20 cellular contexts compared by ENCODE assay signal in genomic region chr1:171762143-171762563, GRCh38. TPM values are rescaled to one million over a fixed set of nuclear protein-coding genes. Genes with fewer than 3 reads are reported as not detected.
DNase-seq lines count a peak whose midpoint lies in the region; ATAC-seq, FAIRE-seq and TF ChIP-seq lines count a peak whose summit lies in the region.
"Had no signal": no experiment of that assay in that cellular context is flagged by ENCODE, and none has a peak within 500 bp of the region (broad histone marks: within the 10 kb centered on the region; RNA-seq: fewer than 3 reads in every experiment).

No MANE protein-coding gene starts in this region.

- H4K20me1 ChIP-seq in K562 (replicated peaks; ENCODE audit: control insufficient read depth, insufficient read depth, low read length) = no peaks in the 10 kb centered on the region
- no peaks in the 10 kb centered on the region for H4K20me1 ChIP-seq in SK-N-SH (ENCODE audit: insufficient read depth)
- H4K20me1 ChIP-seq: BLaER1 treated with 17β-estradiol and CSF1 and Interleukin-3, amounts not matched to agents 10 nM and 100 nM had no signal

- peak overlapping the region; percentile 40 to 57; a peak in 3 of 4 replicates for H3K9ac ChIP-seq in K562 (ENCODE audit: insufficient read depth in 1 of 2, low read depth in 2 of 2, low read length in 2 of 2)
- no peak overlapping the region for H3K9ac ChIP-seq in SK-N-SH
- H3K9ac ChIP-seq: BLaER1 treated with 17β-estradiol and CSF1 and Interleukin-3, amounts not matched to agents 10 nM and 100 nM had no signal

- TF ChIP-seq EP300 in K562 (IDR thresholded peaks at IDR 0.05; ENCODE audit: low read length) (peak; percentile 89), SK-N-SH (IDR thresholded peaks at IDR 0.05; ENCODE audit: borderline replicate concordance in 1 of 2, low read depth in 1 of 2, low read length in 1 of 2) (no peak)

- POLR2A ChIA-PET in K562 (lab: Yijun Ruan, JAX) (interaction anchor here (0.7 to 1.8 kb wide), 7 partner anchors 10 to 55 kb away, joined by 3 to 10 read pairs (median 3); partner anchors contain the start of gene METTL13), SK-N-SH (lab: Yijun Ruan, JAX) (no interaction called here)

- H3K4me1 ChIP-seq in K562 (replicated peaks in 1 of 2; ENCODE audit: control insufficient read depth in 2 of 2, insufficient read depth in 2 of 2, low read length in 2 of 2) (peaks cover 14 to 25% of the 10 kb centered on the region in 2 experiments; a peak in 4 of 5 replicates), adrenal gland (replicated peaks in 1 of 2) (no peaks in the 10 kb centered on the region), SK-N-SH (ENCODE audit: control insufficient read depth in 1 of 2, insufficient read depth in 2 of 2, low read depth in 1 of 2, low read length in 1 of 2) (no peaks in the 10 kb centered on the region)
- H3K4me1 ChIP-seq: A549, Caco-2 had no signal

- TF ChIP-seq RAD21 in K562 (CRISPR knock-in tag; conservative IDR thresholded peaks at IDR 0.05 in 1 of 2, IDR thresholded peaks at IDR 0.05 in 1 of 2) = no peak
- no peak for TF ChIP-seq RAD21 in SK-N-SH (IDR thresholded peaks at IDR 0.05; ENCODE audit: low read length)

- peak; percentile 94 for ATAC-seq in K562
- ATAC-seq: A549; CD8-positive, alpha-beta T cell had no signal

- H3K4me3 ChIP-seq in K562 (no peak overlapping the region), adrenal gland (no peak overlapping the region), SK-N-SH (ENCODE audit: low read depth in 2 of 2, low read length in 1 of 2) (no peak overlapping the region)
- H3K4me3 ChIP-seq: A549; BLaER1 treated with 17β-estradiol and CSF1 and Interleukin-3, amounts not matched to agents 10 nM and 100 nM had no signal

- peak overlapping the region; percentile 92 for H2AFZ ChIP-seq in K562 (ENCODE audit: low read depth, low read length)
- no peak overlapping the region for H2AFZ ChIP-seq in SK-N-SH (ENCODE audit: low read depth)

- peak in 56 of 76 experiments; percentile 10 to 76 (median 37) for DNase-seq in HUDEP-2 (lab: John Stamatoyannopoulos, UW; ENCODE audit: unreplicated experiment in 76 of 76)
- peak; percentile 76 to 95 (median 82) for DNase-seq in K562 (ENCODE audit: extremely low read depth in 1 of 4, low spot score in 3 of 4)
- peak; percentile 25 for DNase-seq in inferior parietal cortex (ENCODE audit: extremely low spot score)
- DNase-seq in adrenal gland = no peak
- DNase-seq in SK-N-SH = no peak
- no peak for DNase-seq in activated CD4-positive, alpha-beta T cell treated with anti-CD3 and anti-CD28 coated beads for 1 hour
- DNase-seq: AML-193; Caco-2; Calu3; CD4-positive, alpha-beta T cell; CD8-positive, alpha-beta T cell; DMS79 treated with DMSO at 0.1 percent for 48 hours; GF-D8 had no signal

- H3K27ac ChIP-seq in K562 (ENCODE audit: extremely low read depth, low read depth, low read length) (peak overlapping the region; percentile 57), adrenal gland (no peak overlapping the region), SK-N-SH (ENCODE audit: low read depth in 2 of 2, low read length in 1 of 2) (no peak overlapping the region)
- H3K27ac ChIP-seq: 22Rv1; A549; BLaER1 treated with 17β-estradiol and CSF1 and Interleukin-3, amounts not matched to agents 10 nM and 100 nM; C4-2B had no signal

- H3K36me3 ChIP-seq in K562 (ENCODE audit: control insufficient read depth, insufficient read depth, low read length) (no peaks in the 10 kb centered on the region), adrenal gland (replicated peaks in 1 of 2) (no peaks in the 10 kb centered on the region), SK-N-SH (replicated peaks in 1 of 2; ENCODE audit: control insufficient read depth in 1 of 2, insufficient read depth in 2 of 2, low read length in 1 of 2) (no peaks in the 10 kb centered on the region)
- H3K36me3 ChIP-seq: BLaER1 treated with 17β-estradiol and CSF1 and Interleukin-3, amounts not matched to agents 10 nM and 100 nM had no signal

- no peak for TF ChIP-seq CTCF in K562 (IDR thresholded peaks at IDR 0.05 in 2 of 3, conservative IDR thresholded peaks at IDR 0.05 in 1 of 3; ENCODE audit: insufficient read depth in 2 of 3, low read depth in 1 of 3, low read length in 3 of 3)
- no peak for TF ChIP-seq CTCF in adrenal gland (IDR thresholded peaks at IDR 0.05)
- no peak for TF ChIP-seq CTCF in SK-N-SH (IDR thresholded peaks at IDR 0.05)

- no peaks in the 10 kb centered on the region for H3F3A ChIP-seq in SK-N-SH (replicated peaks; ENCODE audit: insufficient read depth)

- H3K4me2 ChIP-seq in K562 (ENCODE audit: insufficient read depth, low read length) = peak overlapping the region; percentile 79
- H3K4me2 ChIP-seq in SK-N-SH = no peak overlapping the region
- H3K4me2 ChIP-seq: A549; BLaER1 treated with 17β-estradiol and CSF1 and Interleukin-3, amounts not matched to agents 10 nM and 100 nM had no signal

- intact Hi-C loops in K562 (cut with micrococcal nuclease) (loop anchor here (2.0 kb wide), 2 partner anchors 19 kb away; partner anchors contain the start of genes METTL13 and VAMP4), adrenal gland (cut with DNase I) (loop anchor here in 1 of 2 donors (10.0 kb wide), 1 partner anchor 97 kb away; no protein-coding TSS in a partner anchor)

- H3K79me2 ChIP-seq in K562 (ENCODE audit: control insufficient read depth, insufficient read depth, low read length) (no peaks in the 10 kb centered on the region), SK-N-SH (ENCODE audit: insufficient read depth) (no peaks in the 10 kb centered on the region)

- H3K9me2 ChIP-seq in SK-N-SH = no peaks in the 10 kb centered on the region

- no peaks in the 10 kb centered on the region for H3K9me1 ChIP-seq in K562 (ENCODE audit: control insufficient read depth, insufficient read depth, low read length)

- CTCF ChIA-PET in K562 (lab: Yijun Ruan, JAX; ENCODE audit: low intra/inter-chr PET ratio) = no interaction called here
- CTCF ChIA-PET in SK-N-SH (lab: Yijun Ruan, JAX) = interaction anchor here (1.0 to 1.1 kb wide), 2 partner anchors 11 to 46 kb away, joined by 3 to 4 read pairs; no protein-coding TSS in a partner anchor

- TF ChIP-seq POLR2A in K562 (conservative IDR thresholded peaks at IDR 0.05) (peak; percentile 73), adrenal gland (IDR thresholded peaks at IDR 0.05) (no peak)

- FAIRE-seq in K562 (lab: Jason Lieb, UNC) = peak; percentile 93
- FAIRE-seq: A549, D721Med, G401.6, GM12891 had no signal

- BruUV-seq in K562 (replicated peaks; lab: Mats Ljungman, UMichigan) = no TSS peak

- 0 out of 2 replicates have a peak, but pooled peaks cover 2% of the 10 kb centered on the region for H3K9me3 ChIP-seq in K562 (replicated peaks; ENCODE audit: control insufficient read depth, insufficient read depth, low read depth, low read length)
- H3K9me3 ChIP-seq in adrenal gland (replicated peaks in 1 of 3) = no peaks in the 10 kb centered on the region
- no peaks in the 10 kb centered on the region for H3K9me3 ChIP-seq in SK-N-SH

- 1% methylated on average over 6 of the region's 6 CpGs for WGBS in K562 (ENCODE audit: insufficient coverage, low coverage, missing lambda C conversion rate)
- WGBS in adrenal gland, 4 donors = 80 to 90% (median 86%) methylated on average over 5 to 6 of the region's 6 CpGs
- WGBS in SK-N-SH (ENCODE audit: low lambda C conversion rate) = 55% methylated on average over 6 of the region's 6 CpGs

- in situ Hi-C loops in K562 (cut with MboI) = no loop called here

- H3K27me3 ChIP-seq in K562 (ENCODE audit: control insufficient read depth in 2 of 2, insufficient read depth in 2 of 2, low read length in 2 of 2) (no peaks in the 10 kb centered on the region), adrenal gland (no peaks in the 10 kb centered on the region), SK-N-SH (ENCODE audit: insufficient read depth) (no peaks in the 10 kb centered on the region; the same call in 1 of the 2 replicates)
- H3K27me3 ChIP-seq: BLaER1 treated with 17β-estradiol and CSF1 and Interleukin-3, amounts not matched to agents 10 nM and 100 nM had no signal

RNA-seq across cellular contexts. Expression of gene METTL13, which starts 19.3 kb away (rescaled TPM):
- total RNA-seq in K562 (2011; cell fraction: chromatin; rRNA removed; ENCODE audit: low replicate concordance) = 47.4 and 58.7 TPM in 2 replicates
- 46.6 and 59.0 TPM in 2 replicates for total RNA-seq in K562 (2011; cell fraction: nucleolus; rRNA removed)
- 42.7 and 43.7 TPM in 2 replicates for total RNA-seq in K562 (2011; cell fraction: nucleoplasm; rRNA removed)
- total RNA-seq in K562 (2014; rRNA removed) (49.3 and 65.1 TPM in 2 replicates), K562 (2014; rRNA removed; fragmentation: Illumina TruSeq; extraction: Trizol) (46.2 and 51.9 TPM in 2 replicates), K562 (2015; rRNA removed; fragmentation: Illumina TruSeq; extraction: Trizol) (50.5 and 54.9 TPM in 2 replicates), K562 (2021) (54.9 and 62.0 TPM in 2 replicates), adrenal gland (10 to 100 TPM; 22.7 to 38.3 (median 32.7) TPM)
- polyA plus RNA-seq in K562 (2011; rRNA removed) (53.5 and 70.9 TPM in 2 replicates), K562 (2014; fragmentation: Illumina TruSeq; extraction: Trizol) (61.3 and 78.9 TPM in 2 replicates), K562 (2014; fragmentation: Nextera tagmentation; extraction: Ambion mirVana) (10 to 100 TPM; 18.9 to 23.4 TPM), K562 (2014; rRNA removed) (55.2 and 59.7 TPM in 2 replicates), adrenal gland (10 to 100 TPM in 2 of 3 donors, 1 to 10 TPM in 1; 9.6 to 37.1 (median 12.3) TPM), SK-N-SH (2012; rRNA removed) (32.7 and 41.2 TPM in 2 replicates)
- polyA plus RNA-seq in K562 (2011; cell fraction: cytosol; rRNA removed) = 49.3 and 54.9 TPM in 2 replicates
- 39.0 and 45.5 TPM in 2 replicates for polyA plus RNA-seq in K562 (2011; cell fraction: nucleus; rRNA removed)
- polyA plus RNA-seq in K562 (2012) = 35.2 and 62.5 TPM in 2 replicates
- 75.6 and 111 TPM in 2 replicates for polyA minus RNA-seq in K562 (2011; rRNA and poly(A)+ RNA removed)
- polyA minus RNA-seq in K562 (2011; cell fraction: cytosol; rRNA and poly(A)+ RNA removed) = 36.8 and 46.1 TPM in 2 replicates
- 26.3 and 31.2 TPM in 2 replicates for polyA minus RNA-seq in K562 (2011; cell fraction: nucleus; rRNA and poly(A)+ RNA removed)
- 30.4 and 36.8 TPM in 2 replicates for polyA plus RNA-seq in SK-N-SH (2012; cell fraction: cytosol; rRNA removed)
- polyA plus RNA-seq in SK-N-SH (2012; cell fraction: nucleus; rRNA removed) = 24.8 and 31.7 TPM in 2 replicates

RNA-seq across cellular contexts. Expression of gene VAMP4, which starts 20.3 kb away (rescaled TPM):
- total RNA-seq in K562 (2011; cell fraction: chromatin; rRNA removed; ENCODE audit: low replicate concordance) = 3.1 and 14.9 TPM in 2 replicates
- total RNA-seq in K562 (2011; cell fraction: nucleolus; rRNA removed) = 2.2 and 2.4 TPM in 2 replicates
- 6.6 and 16.6 TPM in 2 replicates for total RNA-seq in K562 (2011; cell fraction: nucleoplasm; rRNA removed)
- total RNA-seq in K562 (2014; rRNA removed) (5.1 and 6.5 TPM in 2 replicates), K562 (2014; rRNA removed; fragmentation: Illumina TruSeq; extraction: Trizol) (12.3 and 14.7 TPM in 2 replicates), K562 (2015; rRNA removed; fragmentation: Illumina TruSeq; extraction: Trizol) (10.0 and 11.1 TPM in 2 replicates), K562 (2021) (12.3 and 13.7 TPM in 2 replicates), adrenal gland (10 to 100 TPM in 6 of 8 donors, 1 to 10 TPM in 2; 7.1 to 23.5 (median 16.4) TPM)
- polyA plus RNA-seq in K562 (2011; rRNA removed) (12.5 and 21.4 TPM in 2 replicates), K562 (2014; fragmentation: Illumina TruSeq; extraction: Trizol) (12.4 and 14.0 TPM in 2 replicates), K562 (2014; fragmentation: Nextera tagmentation; extraction: Ambion mirVana) (1 to 10 TPM; 3.3 to 4.1 TPM), K562 (2014; rRNA removed) (11.4 and 11.9 TPM in 2 replicates), adrenal gland (10 to 100 TPM in 1 of 3 donors, 1 to 10 TPM in 2; 6.1 to 23.7 (median 7.7) TPM), SK-N-SH (2012; rRNA removed) (2.5 and 3.3 TPM in 2 replicates)
- polyA plus RNA-seq in K562 (2011; cell fraction: cytosol; rRNA removed) = 2.5 and 4.6 TPM in 2 replicates
- 10.3 and 12.6 TPM in 2 replicates for polyA plus RNA-seq in K562 (2011; cell fraction: nucleus; rRNA removed)
- 12.7 and 15.1 TPM in 2 replicates for polyA plus RNA-seq in K562 (2012)
- 11.1 and 11.3 TPM in 2 replicates for polyA minus RNA-seq in K562 (2011; rRNA and poly(A)+ RNA removed)
- 7.7 and 8.4 TPM in 2 replicates for polyA minus RNA-seq in K562 (2011; cell fraction: cytosol; rRNA and poly(A)+ RNA removed)
- 4.6 and 7.4 TPM in 2 replicates for polyA minus RNA-seq in K562 (2011; cell fraction: nucleus; rRNA and poly(A)+ RNA removed)
- polyA plus RNA-seq in SK-N-SH (2012; cell fraction: cytosol; rRNA removed) = 4.4 and 4.8 TPM in 2 replicates
- polyA plus RNA-seq in SK-N-SH (2012; cell fraction: nucleus; rRNA removed) = 2.6 and 5.1 TPM in 2 replicates

Comparison
In these comparisons a context has a peak if more than half of its experiments do, and no peak if none do; other contexts are left out.
1. DNase-seq: peak in HUDEP-2 (56 of 76), K562 (4 of 4) and inferior parietal cortex (single experiment); none in adrenal gland (0 of 7), SK-N-SH (single experiment) and activated CD4-positive, alpha-beta T cell treated with anti-CD3 and anti-CD28 coated beads for 1 hour (single experiment).